1 cellular context compared by ENCODE assay signal in the genomic region with DNA sequence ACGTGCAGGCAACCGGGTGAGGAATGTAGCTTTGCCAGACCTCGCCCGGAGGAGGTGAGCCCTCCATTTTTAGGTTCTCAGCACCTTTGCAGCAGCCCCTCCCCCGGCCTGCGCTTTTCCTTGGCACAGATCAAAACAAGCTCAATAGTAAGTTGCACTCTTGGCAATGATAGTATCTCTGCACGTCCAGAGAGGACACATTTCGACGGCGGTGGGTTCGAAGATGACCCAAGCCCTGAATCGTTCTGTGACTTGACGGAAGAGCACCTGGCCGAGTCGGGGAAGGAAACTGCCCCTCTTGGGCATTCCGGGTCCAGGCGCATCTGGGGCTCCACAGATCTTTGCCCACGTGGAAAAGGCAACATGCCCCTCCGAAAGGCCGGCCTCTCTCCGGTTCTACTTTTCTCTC.
TF ChIP-seq lines count a peak whose summit lies in the region.

No MANE protein-coding gene starts in this region.

TF ChIP-seq in WTC11, 78 proteins besides CTCF, POLR2A, EP300 and RAD21 (continued from another document):
- TF ChIP-seq, protein P1, sequence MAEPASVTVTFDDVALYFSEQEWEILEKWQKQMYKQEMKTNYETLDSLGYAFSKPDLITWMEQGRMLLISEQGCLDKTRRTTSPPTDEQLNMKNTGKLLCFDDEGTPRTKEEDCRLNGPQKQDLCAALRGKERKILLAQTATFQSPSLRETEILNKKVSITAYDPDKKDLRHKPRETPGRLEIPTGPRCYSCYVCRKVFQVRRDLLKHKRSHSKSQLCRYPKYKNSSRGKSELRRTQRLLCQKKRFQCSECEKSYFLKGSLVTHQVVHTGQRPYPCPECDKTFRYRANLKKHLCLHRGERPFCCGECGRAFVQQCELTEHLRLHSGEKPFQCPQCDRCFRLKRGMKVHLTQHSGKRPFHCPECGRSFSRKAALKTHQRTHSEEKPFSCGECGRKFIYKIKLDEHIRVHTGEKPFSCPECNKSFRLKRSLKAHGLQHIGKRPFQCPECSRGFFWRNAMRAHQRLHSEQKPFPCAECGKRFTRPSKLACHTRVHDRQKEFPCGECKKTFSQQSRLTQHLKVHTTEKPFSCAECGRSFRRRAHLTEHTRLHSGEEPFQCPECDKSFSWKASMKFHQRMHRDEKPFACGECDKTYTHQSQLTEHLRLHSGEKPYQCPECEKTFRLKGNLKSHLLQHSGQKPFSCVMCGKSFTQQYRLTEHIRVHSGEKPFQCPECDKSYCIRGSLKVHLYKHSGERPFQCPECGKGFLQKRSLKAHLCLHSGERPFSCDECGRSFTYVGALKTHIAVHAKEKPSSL (CRISPR knock-in tag; conservative IDR thresholded peaks at IDR 0.05) = no peak
- TF ChIP-seq, protein P2, sequence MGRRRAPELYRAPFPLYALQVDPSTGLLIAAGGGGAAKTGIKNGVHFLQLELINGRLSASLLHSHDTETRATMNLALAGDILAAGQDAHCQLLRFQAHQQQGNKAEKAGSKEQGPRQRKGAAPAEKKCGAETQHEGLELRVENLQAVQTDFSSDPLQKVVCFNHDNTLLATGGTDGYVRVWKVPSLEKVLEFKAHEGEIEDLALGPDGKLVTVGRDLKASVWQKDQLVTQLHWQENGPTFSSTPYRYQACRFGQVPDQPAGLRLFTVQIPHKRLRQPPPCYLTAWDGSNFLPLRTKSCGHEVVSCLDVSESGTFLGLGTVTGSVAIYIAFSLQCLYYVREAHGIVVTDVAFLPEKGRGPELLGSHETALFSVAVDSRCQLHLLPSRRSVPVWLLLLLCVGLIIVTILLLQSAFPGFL (CRISPR knock-in tag; IDR thresholded peaks at IDR 0.05; ENCODE audit: borderline replicate concordance) = no peak
